In the genomic region with DNA sequence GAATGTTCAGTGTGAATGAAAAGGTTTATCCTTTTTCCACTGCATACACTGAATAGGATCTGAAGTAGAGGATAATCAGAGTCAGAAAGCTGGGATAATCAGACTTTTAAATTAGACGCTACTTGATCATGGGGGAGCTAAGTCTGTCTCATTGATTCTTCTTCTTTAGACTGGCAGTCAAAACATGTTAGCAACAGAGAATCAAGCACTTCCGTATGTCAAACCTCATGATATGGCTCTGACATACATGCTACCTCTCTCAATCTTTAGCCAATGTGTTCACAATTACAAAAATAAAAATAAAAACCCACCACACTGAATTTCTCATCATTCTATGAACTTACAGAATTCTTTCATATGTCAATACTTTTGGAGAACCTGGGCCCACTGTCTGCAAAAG, we compare ENCODE assay signal across 9 cellular contexts. TPM values are rescaled to one million over a fixed set of nuclear protein-coding genes. Genes with fewer than 3 reads are reported as not detected.
"Had no signal": no experiment of that assay in that cellular context is flagged by ENCODE, and none has a peak within 500 bp of the region (broad histone marks: within the 10 kb centered on the region; RNA-seq: fewer than 3 reads in every experiment).

No MANE protein-coding gene starts in this region.

- H3K27ac Mint-ChIP-seq: IgD-negative memory B cell had no signal

- ATAC-seq: HepG2, K562 had no signal

- H3K27ac ChIP-seq: HL-60 had no signal

- H3K4me1 Mint-ChIP-seq: IgD-negative memory B cell had no signal

- H3K36me3 Mint-ChIP-seq: IgD-negative memory B cell had no signal

- H3K27me3 Mint-ChIP-seq: IgD-negative memory B cell had no signal

- DNase-seq: IMR-90, KBM-7, KG1 had no signal

- H3K4me3 ChIP-seq: K562 had no signal

- H3K4me3 Mint-ChIP-seq: IgD-negative memory B cell had no signal

- H3K9me3 Mint-ChIP-seq: IgD-negative memory B cell had no signal

RNA-seq across cellular contexts. Expression of gene OR13F1, which starts 19.0 kb away (rescaled TPM):
- total RNA-seq: HepG2, HT-29, HT1080, IMR-90, K562 had no signal
- polyA plus RNA-seq: HepG2, IgD-negative memory B cell, IMR-90, K562 had no signal

RNA-seq across cellular contexts. Expression of gene OR13C4, which starts 42.0 kb away (rescaled TPM):
- total RNA-seq: HepG2, HT-29, HT1080, IMR-90, K562 had no signal
- polyA plus RNA-seq: HepG2, IgD-negative memory B cell, IMR-90, K562 had no signal

RNA-seq across cellular contexts. Expression of gene OR13C3, which starts 51.6 kb away (rescaled TPM):
- total RNA-seq: HepG2, HT-29, HT1080, IMR-90, K562 had no signal
- polyA plus RNA-seq: HepG2, IgD-negative memory B cell, IMR-90, K562 had no signal
